9 cellular contexts compared by ENCODE assay signal in genomic region chr2:163420604-163421003, GRCh38.
"Had no signal": no experiment of that assay in that cellular context is flagged by ENCODE, and none has a peak within 500 bp of the region (broad histone marks: within the 10 kb centered on the region; RNA-seq: fewer than 3 reads in every experiment).

No MANE protein-coding gene starts in this region.

- ATAC-seq: GM23338 had no signal

- FAIRE-seq: H1, H54 had no signal

- H3K4me3 Mint-ChIP-seq: GM23338, H9 had no signal

- H3K27ac Mint-ChIP-seq: GM23338, H9 had no signal

- H3K27ac ChIP-seq: HL-60, KMS-11 had no signal

- H3K4me3 ChIP-seq: GM23338 had no signal

- H3K9me3 Mint-ChIP-seq: GM23338, H9 had no signal

- DNase-seq: H9, HCEC 1CT, IMR-90, KBM-7 had no signal

- H3K9ac ChIP-seq: KMS-11 had no signal

- H3K4me2 ChIP-seq: GM23338, KMS-11 had no signal

- H2AFZ ChIP-seq: GM23338 had no signal
